Comparison of ENCODE assay signal across 31 cellular contexts in the genomic region with DNA sequence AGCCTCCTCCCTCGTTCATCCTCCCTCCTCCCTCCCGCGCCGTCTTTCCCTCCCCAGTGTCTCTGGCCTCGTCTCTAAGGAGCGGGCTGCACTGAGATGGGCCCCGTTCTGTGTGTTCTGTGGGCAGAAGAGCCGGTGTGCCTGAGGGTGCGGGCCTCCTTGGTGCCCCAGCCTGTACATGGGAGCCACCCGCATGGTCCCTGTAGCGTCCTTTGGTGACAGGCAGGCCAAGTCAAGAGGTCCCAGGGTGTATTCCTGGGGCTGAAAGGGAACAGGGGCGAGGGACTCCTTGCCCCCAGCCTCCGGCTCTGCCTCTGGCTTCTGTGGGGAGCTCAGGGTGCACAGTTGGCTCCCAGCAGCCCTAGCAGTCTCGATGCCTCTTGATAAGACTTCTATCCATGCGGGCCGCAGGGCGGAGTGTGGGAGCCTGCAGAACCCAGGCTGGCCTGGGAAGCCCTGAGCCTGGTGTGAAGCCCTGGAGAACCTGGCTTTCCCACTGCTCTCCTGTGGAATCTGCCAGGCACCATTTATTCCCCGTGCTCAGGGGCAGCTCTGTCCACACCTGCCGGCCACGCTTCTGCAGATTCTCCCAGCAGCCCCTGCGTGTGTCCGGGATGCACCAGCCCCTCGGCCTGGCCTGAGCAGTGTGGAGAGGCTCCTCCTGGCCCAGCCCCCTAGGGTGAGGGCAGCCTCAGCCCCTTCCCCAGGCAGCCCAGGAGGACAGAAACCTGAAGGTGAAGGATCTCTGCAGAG.
DNase-seq lines count a peak whose midpoint lies in the region; ATAC-seq and TF ChIP-seq lines count a peak whose summit lies in the region.
"Had no signal": no experiment of that assay in that cellular context is flagged by ENCODE, and none has a peak within 500 bp of the region (broad histone marks: within the 10 kb centered on the region; RNA-seq: fewer than 3 reads in every experiment).

No MANE protein-coding gene starts in this region.

- no peak overlapping the region for H3K23ac ChIP-seq in trophoblast cell (ENCODE audit: low read length)

- no peak overlapping the region for H3K4ac ChIP-seq in trophoblast cell (ENCODE audit: low read depth, low read length)

- H3K79me1 ChIP-seq in trophoblast cell (ENCODE audit: low read length) = no peaks in the 10 kb centered on the region

- no peak overlapping the region for H2AK5ac ChIP-seq in trophoblast cell (ENCODE audit: low read length)

- no peak for TF ChIP-seq POLR2A in upper lobe of left lung (IDR thresholded peaks at IDR 0.05)

- no peak overlapping the region for H3K27ac ChIP-seq in right atrium auricular region
- H3K27ac ChIP-seq in upper lobe of left lung = no peak overlapping the region
- H3K27ac ChIP-seq in trophoblast cell (ENCODE audit: low read depth, low read length) = no peak overlapping the region
- H3K27ac ChIP-seq: ascending aorta, gastrocnemius medialis, pancreas, RWPE1, vagina had no signal

- intact Hi-C loops in left ventricle myocardium superior (cut with micrococcal nuclease) = no loop called here
- intact Hi-C loops in mucosa of descending colon (cut with DNase I, micrococcal nuclease) = no loop called here

- H3K27me3 ChIP-seq in right atrium auricular region (no peaks in the 10 kb centered on the region), upper lobe of left lung (no peaks in the 10 kb centered on the region), trophoblast cell (ENCODE audit: insufficient read depth, low read length) (no peaks in the 10 kb centered on the region)
- H3K27me3 ChIP-seq: ascending aorta, pancreas, vagina had no signal

- H2BK120ac ChIP-seq in trophoblast cell (ENCODE audit: insufficient read depth, low read length, poor library complexity) = no peak overlapping the region

- no peak overlapping the region for H2BK5ac ChIP-seq in trophoblast cell (ENCODE audit: low read depth, low read length, poor library complexity)

- H4K91ac ChIP-seq in trophoblast cell (ENCODE audit: low read depth, low read length) = no peak overlapping the region

- H3K4me3 ChIP-seq in right atrium auricular region (no peak overlapping the region), mucosa of descending colon (no peak overlapping the region), upper lobe of left lung (no peak overlapping the region), trophoblast cell (ENCODE audit: low read depth, low read length) (no peak overlapping the region)
- H3K4me3 ChIP-seq: ascending aorta, gastrocnemius medialis, pancreas, vagina had no signal

- H3K4me2 ChIP-seq in trophoblast cell (ENCODE audit: low read length) = no peak overlapping the region
- H3K4me2 ChIP-seq: SK-N-SH had no signal

- H2BK12ac ChIP-seq in trophoblast cell (ENCODE audit: low read length) = no peak overlapping the region

- no peaks in the 10 kb centered on the region for H3K4me1 Mint-ChIP-seq in chondrocyte (ENCODE audit: low read depth)
- H3K4me1 Mint-ChIP-seq in T-helper 2 cell treated with Interferon-gamma antibody and Interleukin-4, amounts not matched to agents 5 μg/mL and 100 μg/mL, for 36 hours (ENCODE audit: low read depth) = no peaks in the 10 kb centered on the region
- H3K4me1 Mint-ChIP-seq: activated CD4-positive, alpha-beta T cell treated with anti-CD3 and anti-CD28 coated beads for 36 hours; natural killer cell; stimulated activated effector memory CD8-positive, alpha-beta T cell treated with anti-CD3 and anti-CD28 coated beads, Interleukin-12 subunit alpha, Interleukin-12 subunit beta, amount 100 ng/mL, for 72 hours had no signal

- H3K9ac ChIP-seq in trophoblast cell (ENCODE audit: low read length) = no peak overlapping the region
- H3K9ac ChIP-seq: SK-N-SH had no signal

- no peak overlapping the region for H4K8ac ChIP-seq in trophoblast cell (ENCODE audit: low read depth, low read length)

- TF ChIP-seq CTCF in right atrium auricular region (IDR thresholded peaks at IDR 0.05) (no peak), chondrocyte (IDR thresholded peaks at IDR 0.05) (no peak), mucosa of descending colon (IDR thresholded peaks at IDR 0.05) (no peak), upper lobe of left lung (IDR thresholded peaks at IDR 0.05) (no peak)

- H3K14ac ChIP-seq in trophoblast cell (ENCODE audit: low read length) = no peak overlapping the region

- ATAC-seq in left ventricle myocardium superior (no peak), mucosa of descending colon (no peak), upper lobe of left lung (ENCODE audit: low FRiP score in 2 of 2) (no peak)
- ATAC-seq: activated CD4-positive, alpha-beta T cell treated with anti-CD3 and anti-CD28 coated beads for 36 hours; activated CD8-positive, alpha-beta T cell treated with anti-CD3 and anti-CD28 coated beads, Interleukin-2, amount 10 ng/mL, durations not matched to agents 7 days and 5 days; activated naive CD4-positive, alpha-beta T cell treated with anti-CD3 and anti-CD28 coated beads, Interleukin-2, amount 50 U/mL, for 72 hours; gastrocnemius medialis; natural killer cell; pancreas; stimulated activated effector memory CD8-positive, alpha-beta T cell treated with anti-CD3 and anti-CD28 coated beads, Interleukin-12 subunit alpha, Interleukin-12 subunit beta, amount 100 ng/mL, for 72 hours had no signal

- H3K4me3 Mint-ChIP-seq in chondrocyte (ENCODE audit: unreplicated experiment) = no peak overlapping the region
- no peak overlapping the region for H3K4me3 Mint-ChIP-seq in T-helper 2 cell treated with Interferon-gamma antibody and Interleukin-4, amounts not matched to agents 5 μg/mL and 100 μg/mL, for 36 hours
- H3K4me3 Mint-ChIP-seq: activated CD4-positive, alpha-beta T cell treated with anti-CD3 and anti-CD28 coated beads for 36 hours; activated CD8-positive, alpha-beta T cell treated with anti-CD3 and anti-CD28 coated beads, Interleukin-2, amount 10 ng/mL, durations not matched to agents 7 days and 5 days; dendritic cell treated with granulocyte-macrophage colony-stimulating factor and Interleukin-4, amounts not matched to agents 40 ng/mL and 50 ng/mL, for 4 days; natural killer cell; stimulated activated effector memory CD8-positive, alpha-beta T cell treated with anti-CD3 and anti-CD28 coated beads, Interleukin-12 subunit alpha, Interleukin-12 subunit beta, amount 100 ng/mL, for 72 hours; T-helper 1 cell treated with Interleukin-12 subunit alpha and Interleukin-12 subunit beta and Interleukin-4 antibody, amounts not matched to agents 30 μg/mL and 1 μg/mL, for 36 hours had no signal

- 85 to 88% methylated on average over 12 to 22 of the region's 23 CpGs for WGBS in upper lobe of left lung, 2 donors
- WGBS in trophoblast cell (ENCODE audit: extremely low coverage, insufficient coverage, insufficient read length) = no CpG with 5 or more reads among the region's 23 CpGs

- H3K4me1 ChIP-seq in right atrium auricular region (peaks cover 0 to 25% of the 10 kb centered on the region in 2 donors), mucosa of descending colon (ENCODE audit: low read depth) (peaks cover 14% of the 10 kb centered on the region), upper lobe of left lung (peaks cover 0 to 8% (median 4%) of the 10 kb centered on the region in 4 donors), trophoblast cell (ENCODE audit: control insufficient read depth in 1 of 2, insufficient read depth in 2 of 2, low read length in 2 of 2) (no peaks in the 10 kb centered on the region)
- H3K4me1 ChIP-seq: ascending aorta, gastrocnemius medialis, pancreas, vagina had no signal

- H3K9me3 ChIP-seq in right atrium auricular region (no peaks in the 10 kb centered on the region), mucosa of descending colon (no peaks in the 10 kb centered on the region), upper lobe of left lung (no peaks in the 10 kb centered on the region), trophoblast cell (ENCODE audit: insufficient read depth, low read depth, low read length) (peaks cover 5% of the 10 kb centered on the region)
- H3K9me3 ChIP-seq: ascending aorta, gastrocnemius medialis, pancreas, SK-N-SH, vagina had no signal

- H3K36me3 ChIP-seq in right atrium auricular region (no peaks in the 10 kb centered on the region), mucosa of descending colon (ENCODE audit: low read depth) (no peaks in the 10 kb centered on the region), upper lobe of left lung (no peaks in the 10 kb centered on the region), trophoblast cell (ENCODE audit: control insufficient read depth in 1 of 2, insufficient read depth in 2 of 2, low read length in 2 of 2) (no peaks in the 10 kb centered on the region)
- H3K36me3 ChIP-seq: ascending aorta, gastrocnemius medialis, pancreas, vagina had no signal

- H3K36me3 Mint-ChIP-seq in chondrocyte (ENCODE audit: low read depth) = no peaks in the 10 kb centered on the region
- H3K36me3 Mint-ChIP-seq in T-helper 2 cell treated with Interferon-gamma antibody and Interleukin-4, amounts not matched to agents 5 μg/mL and 100 μg/mL, for 36 hours (ENCODE audit: low read depth) = no peaks in the 10 kb centered on the region
- H3K36me3 Mint-ChIP-seq: activated naive CD4-positive, alpha-beta T cell treated with anti-CD3 and anti-CD28 coated beads, Interleukin-2, amount 50 U/mL, for 72 hours; natural killer cell; stimulated activated effector memory CD8-positive, alpha-beta T cell treated with anti-CD3 and anti-CD28 coated beads, Interleukin-12 subunit alpha, Interleukin-12 subunit beta, amount 100 ng/mL, for 72 hours had no signal

- no peaks in the 10 kb centered on the region for H3K79me2 ChIP-seq in trophoblast cell (ENCODE audit: control insufficient read depth, insufficient read depth, low read length, poor library complexity)

- H3K27me3 Mint-ChIP-seq in chondrocyte (ENCODE audit: low read depth) = peaks cover 8% of the 10 kb centered on the region
- no peaks in the 10 kb centered on the region for H3K27me3 Mint-ChIP-seq in T-helper 2 cell treated with Interferon-gamma antibody and Interleukin-4, amounts not matched to agents 5 μg/mL and 100 μg/mL, for 36 hours (ENCODE audit: low read depth)

- no peak overlapping the region for H3K27ac Mint-ChIP-seq in chondrocyte (ENCODE audit: unreplicated experiment)
- H3K27ac Mint-ChIP-seq in T-helper 2 cell treated with Interferon-gamma antibody and Interleukin-4, amounts not matched to agents 5 μg/mL and 100 μg/mL, for 36 hours = no peak overlapping the region
- H3K27ac Mint-ChIP-seq: activated CD4-positive, alpha-beta T cell treated with anti-CD3 and anti-CD28 coated beads for 36 hours; activated CD8-positive, alpha-beta T cell treated with anti-CD3 and anti-CD28 coated beads, Interleukin-2, amount 10 ng/mL, durations not matched to agents 7 days and 5 days; activated naive CD4-positive, alpha-beta T cell treated with anti-CD3 and anti-CD28 coated beads, Interleukin-2, amount 50 U/mL, for 72 hours; dendritic cell treated with granulocyte-macrophage colony-stimulating factor and Interleukin-4, amounts not matched to agents 40 ng/mL and 50 ng/mL, for 4 days; natural killer cell; stimulated activated effector memory CD8-positive, alpha-beta T cell treated with anti-CD3 and anti-CD28 coated beads, Interleukin-12 subunit alpha, Interleukin-12 subunit beta, amount 100 ng/mL, for 72 hours; T-helper 1 cell treated with Interleukin-12 subunit alpha and Interleukin-12 subunit beta and Interleukin-4 antibody, amounts not matched to agents 30 μg/mL and 1 μg/mL, for 36 hours had no signal

- no peaks in the 10 kb centered on the region for H3K9me3 Mint-ChIP-seq in chondrocyte (ENCODE audit: low read depth)
- H3K9me3 Mint-ChIP-seq in T-helper 2 cell treated with Interferon-gamma antibody and Interleukin-4, amounts not matched to agents 5 μg/mL and 100 μg/mL, for 36 hours = no peaks in the 10 kb centered on the region
- H3K9me3 Mint-ChIP-seq: activated naive CD4-positive, alpha-beta T cell treated with anti-CD3 and anti-CD28 coated beads, Interleukin-2, amount 50 U/mL, for 72 hours; dendritic cell treated with granulocyte-macrophage colony-stimulating factor and Interleukin-4, amounts not matched to agents 40 ng/mL and 50 ng/mL, for 4 days; natural killer cell; stimulated activated effector memory CD8-positive, alpha-beta T cell treated with anti-CD3 and anti-CD28 coated beads, Interleukin-12 subunit alpha, Interleukin-12 subunit beta, amount 100 ng/mL, for 72 hours; T-helper 1 cell treated with Interleukin-12 subunit alpha and Interleukin-12 subunit beta and Interleukin-4 antibody, amounts not matched to agents 30 μg/mL and 1 μg/mL, for 36 hours had no signal

- no peak overlapping the region for H4K12ac ChIP-seq in trophoblast cell (ENCODE audit: low read depth, low read length)

- no peak overlapping the region for H2AFZ ChIP-seq in trophoblast cell (ENCODE audit: insufficient read depth, low read length, poor library complexity)

- DNase-seq in left ventricle myocardium superior (peak; percentile 28), right atrium auricular region (ENCODE audit: low spot score) (no peak), chondrocyte (ENCODE audit: low spot score) (peak; percentile 85), mucosa of descending colon (peak in 2 of 3 donors; percentile 19 to 35), upper lobe of left lung (peak; percentile 17 to 54), trophoblast cell (no peak), NCI-H69 (lab: John Stamatoyannopoulos, UW) (no peak)
- no peak for DNase-seq in T-helper 2 cell treated with Interferon-gamma antibody and Interleukin-4, amounts not matched to agents 5 μg/mL and 100 μg/mL, for 36 hours (ENCODE audit: low spot score)
- DNase-seq: activated CD4-positive, alpha-beta T cell treated with anti-CD3 and anti-CD28 coated beads for 36 hours; activated CD8-positive, alpha-beta T cell treated with anti-CD3 and anti-CD28 coated beads, Interleukin-2, amount 10 ng/mL, durations not matched to agents 7 days and 5 days; Calu3; caudate nucleus; DMS79 treated with DMSO at 0.1 percent for 48 hours; gastrocnemius medialis; GF-D8; natural killer cell; NCI-H1417 treated with DMSO at 0.1 percent for 48 hours; NCI-H2081 treated with DMSO at 0.1 percent for 48 hours; NCI-H226; NCI-H748 treated with DMSO at 0.1 percent for 48 hours; SK-N-SH; stimulated activated CD4-positive, alpha-beta T cell treated with anti-CD3 and anti-CD28 coated beads, Interleukin-12 subunit alpha, Interleukin-12 subunit beta, amount 100 ng/mL, for 4 hours; stimulated activated CD4-positive, alpha-beta T cell treated with anti-CD3 and anti-CD28 coated beads, Interleukin-4, amount 100 ng/mL, for 1 hour had no signal

- TF ChIP-seq EP300 in upper lobe of left lung (IDR thresholded peaks at IDR 0.05) = no peak

- no peak overlapping the region for H3K18ac ChIP-seq in trophoblast cell (ENCODE audit: low read length)

Comparison
In these comparisons a context has a peak if more than half of its experiments do, and no peak if none do; other contexts are left out.
1. DNase-seq: peak in left ventricle myocardium superior (single experiment), chondrocyte (single experiment), mucosa of descending colon (2 of 3) and upper lobe of left lung (2 of 2); none in right atrium auricular region (single experiment), trophoblast cell (0 of 2), T-helper 2 cell treated with Interferon-gamma antibody and Interleukin-4, amounts not matched to agents 5 μg/mL and 100 μg/mL, for 36 hours (single experiment) and NCI-H69 (single experiment).